14 cellular contexts compared by ENCODE assay signal in genomic region chrX:154174356-154174755, GRCh38. TPM values are rescaled to one million over a fixed set of nuclear protein-coding genes. Genes with fewer than 3 reads are reported as not detected.
"Had no signal": no experiment of that assay in that cellular context is flagged by ENCODE, and none has a peak within 500 bp of the region (broad histone marks: within the 10 kb centered on the region; RNA-seq: fewer than 3 reads in every experiment).

No MANE protein-coding gene starts in this region.

RNA-seq across cellular contexts. Expression of gene OPN1MW, which starts 8.0 kb away (rescaled TPM):
- total RNA-seq: activated B cell treated with CpG ODN at 0.5 μM for 24 hours; activated CD4-positive, alpha-beta memory T cell treated with anti-CD3 and anti-CD28 coated beads for 36 hours; activated CD4-positive, alpha-beta memory T cell treated with anti-CD3 and anti-CD28 coated beads, Interleukin-2, amount 10 ng/mL, durations not matched to agents 7 days and 5 days; activated CD4-positive, alpha-beta T cell treated with anti-CD3 and anti-CD28 coated beads for 36 hours; activated CD4-positive, alpha-beta T cell treated with anti-CD3 and anti-CD28 coated beads, Interleukin-2, amount 10 ng/mL, durations not matched to agents 24 days and 14 days; activated CD4-positive, alpha-beta T cell treated with anti-CD3 and anti-CD28 coated beads, Interleukin-2, amount 10 ng/mL, durations not matched to agents 7 days and 5 days; activated CD8-positive, alpha-beta memory T cell treated with anti-CD3 and anti-CD28 coated beads for 36 hours; activated CD8-positive, alpha-beta memory T cell treated with anti-CD3 and anti-CD28 coated beads, Interleukin-2, amount 10 ng/mL, durations not matched to agents 7 days and 5 days; activated CD8-positive, alpha-beta T cell treated with anti-CD3 and anti-CD28 coated beads for 36 hours; activated CD8-positive, alpha-beta T cell treated with anti-CD3 and anti-CD28 coated beads, Interleukin-2, amount 10 ng/mL, durations not matched to agents 7 days and 5 days; T-cell; T-helper 1 cell treated with Interleukin-12 subunit alpha and Interleukin-12 subunit beta and Interleukin-4 antibody, amounts not matched to agents 30 ng/mL and 1 ng/mL, for 36 hours; T-helper 17 cell; T-helper 2 cell treated with Interferon-gamma antibody and Interleukin-4, amounts not matched to agents 100 ng/mL and 5 ng/mL, for 36 hours had no signal

RNA-seq across cellular contexts. Expression of gene OPN1LW, which starts 30.3 kb away (rescaled TPM):
- total RNA-seq: activated B cell treated with CpG ODN at 0.5 μM for 24 hours; activated CD4-positive, alpha-beta memory T cell treated with anti-CD3 and anti-CD28 coated beads for 36 hours; activated CD4-positive, alpha-beta memory T cell treated with anti-CD3 and anti-CD28 coated beads, Interleukin-2, amount 10 ng/mL, durations not matched to agents 7 days and 5 days; activated CD4-positive, alpha-beta T cell treated with anti-CD3 and anti-CD28 coated beads for 36 hours; activated CD4-positive, alpha-beta T cell treated with anti-CD3 and anti-CD28 coated beads, Interleukin-2, amount 10 ng/mL, durations not matched to agents 24 days and 14 days; activated CD4-positive, alpha-beta T cell treated with anti-CD3 and anti-CD28 coated beads, Interleukin-2, amount 10 ng/mL, durations not matched to agents 7 days and 5 days; activated CD8-positive, alpha-beta memory T cell treated with anti-CD3 and anti-CD28 coated beads for 36 hours; activated CD8-positive, alpha-beta memory T cell treated with anti-CD3 and anti-CD28 coated beads, Interleukin-2, amount 10 ng/mL, durations not matched to agents 7 days and 5 days; activated CD8-positive, alpha-beta T cell treated with anti-CD3 and anti-CD28 coated beads for 36 hours; activated CD8-positive, alpha-beta T cell treated with anti-CD3 and anti-CD28 coated beads, Interleukin-2, amount 10 ng/mL, durations not matched to agents 7 days and 5 days; T-cell; T-helper 1 cell treated with Interleukin-12 subunit alpha and Interleukin-12 subunit beta and Interleukin-4 antibody, amounts not matched to agents 30 ng/mL and 1 ng/mL, for 36 hours; T-helper 17 cell; T-helper 2 cell treated with Interferon-gamma antibody and Interleukin-4, amounts not matched to agents 100 ng/mL and 5 ng/mL, for 36 hours had no signal

RNA-seq across cellular contexts. Expression of gene OPN1MW2, which starts 45.2 kb away (rescaled TPM):
- total RNA-seq: activated B cell treated with CpG ODN at 0.5 μM for 24 hours; activated CD4-positive, alpha-beta memory T cell treated with anti-CD3 and anti-CD28 coated beads for 36 hours; activated CD4-positive, alpha-beta memory T cell treated with anti-CD3 and anti-CD28 coated beads, Interleukin-2, amount 10 ng/mL, durations not matched to agents 7 days and 5 days; activated CD4-positive, alpha-beta T cell treated with anti-CD3 and anti-CD28 coated beads for 36 hours; activated CD4-positive, alpha-beta T cell treated with anti-CD3 and anti-CD28 coated beads, Interleukin-2, amount 10 ng/mL, durations not matched to agents 24 days and 14 days; activated CD4-positive, alpha-beta T cell treated with anti-CD3 and anti-CD28 coated beads, Interleukin-2, amount 10 ng/mL, durations not matched to agents 7 days and 5 days; activated CD8-positive, alpha-beta memory T cell treated with anti-CD3 and anti-CD28 coated beads for 36 hours; activated CD8-positive, alpha-beta memory T cell treated with anti-CD3 and anti-CD28 coated beads, Interleukin-2, amount 10 ng/mL, durations not matched to agents 7 days and 5 days; activated CD8-positive, alpha-beta T cell treated with anti-CD3 and anti-CD28 coated beads for 36 hours; activated CD8-positive, alpha-beta T cell treated with anti-CD3 and anti-CD28 coated beads, Interleukin-2, amount 10 ng/mL, durations not matched to agents 7 days and 5 days; T-cell; T-helper 1 cell treated with Interleukin-12 subunit alpha and Interleukin-12 subunit beta and Interleukin-4 antibody, amounts not matched to agents 30 ng/mL and 1 ng/mL, for 36 hours; T-helper 17 cell; T-helper 2 cell treated with Interferon-gamma antibody and Interleukin-4, amounts not matched to agents 100 ng/mL and 5 ng/mL, for 36 hours had no signal
